Comparison of ENCODE assay signal across 7 cellular contexts in the genomic region with DNA sequence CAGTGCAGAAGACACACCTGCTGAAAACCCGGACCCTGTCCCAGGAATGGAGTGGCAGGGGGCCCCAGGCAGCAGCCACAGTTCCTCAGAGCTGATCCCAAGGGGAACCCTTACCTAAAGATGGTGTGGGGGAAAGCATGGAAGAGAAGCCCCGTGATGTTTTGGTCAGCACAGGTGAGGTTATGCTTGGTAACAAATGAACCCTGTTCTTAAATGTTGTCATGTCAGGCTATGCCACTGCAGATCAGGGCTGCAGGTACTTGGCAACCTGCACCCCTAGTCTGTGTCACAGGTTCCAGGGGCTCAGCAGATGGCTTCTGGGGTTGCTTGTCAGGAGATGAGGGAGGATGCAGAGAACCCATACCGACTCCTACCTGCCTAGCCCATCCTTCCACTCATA. TPM values are rescaled to one million over a fixed set of nuclear protein-coding genes. Genes with fewer than 3 reads are reported as not detected.
"Had no signal": no experiment of that assay in that cellular context is flagged by ENCODE, and none has a peak within 500 bp of the region (broad histone marks: within the 10 kb centered on the region; RNA-seq: fewer than 3 reads in every experiment).

No MANE protein-coding gene starts in this region.

- H3K27ac Mint-ChIP-seq: GM23338, H9, IgD-negative memory B cell had no signal

- H2AFZ ChIP-seq: GM23338 had no signal

- DNase-seq: H9, HCEC 1CT had no signal

- H3K4me3 ChIP-seq: GM23338 had no signal

- H3K36me3 Mint-ChIP-seq: IgD-negative memory B cell had no signal

- H3K4me3 Mint-ChIP-seq: GM23338, H9, IgD-negative memory B cell had no signal

- H3K4me2 ChIP-seq: GM23338 had no signal

- H3K4me1 Mint-ChIP-seq: IgD-negative memory B cell had no signal

- ATAC-seq: GM23338 had no signal

- H3K27me3 Mint-ChIP-seq: IgD-negative memory B cell had no signal

- FAIRE-seq: H1, H54, HTR-8/SVneo had no signal

RNA-seq across cellular contexts. Expression of gene ADRA2C, which starts 50.8 kb away (rescaled TPM):
- polyA plus RNA-seq: IgD-negative memory B cell had no signal
